10 cellular contexts compared by ENCODE assay signal in the genomic region with DNA sequence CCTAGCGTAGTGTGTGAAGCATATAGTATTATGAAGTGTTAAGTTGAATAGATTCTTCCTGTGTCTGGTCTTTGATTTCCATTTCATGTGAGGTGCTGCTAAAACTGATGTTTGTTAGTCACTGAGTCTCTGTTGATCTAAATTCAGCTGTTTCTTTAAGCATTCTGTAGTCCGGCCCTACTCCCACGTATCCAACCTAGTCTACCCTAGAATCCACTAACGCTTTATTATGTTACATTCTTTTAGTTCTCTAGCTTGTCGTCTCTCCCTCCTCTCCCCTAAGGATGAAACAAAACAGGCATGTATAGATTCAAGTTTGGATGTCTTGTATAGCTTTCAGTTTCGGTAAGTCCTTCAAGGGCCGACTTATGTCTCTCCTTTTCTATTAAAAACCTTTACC. TPM values are rescaled to one million over a fixed set of nuclear protein-coding genes. Genes with fewer than 3 reads are reported as not detected.
A peak's percentile ranks its signal among the peaks of the same experiment; 100 is the strongest.
DNase-seq lines count a peak whose midpoint lies in the region; ATAC-seq, FAIRE-seq and TF ChIP-seq lines count a peak whose summit lies in the region.
"Had no signal": no experiment of that assay in that cellular context is flagged by ENCODE, and none has a peak within 500 bp of the region (broad histone marks: within the 10 kb centered on the region; RNA-seq: fewer than 3 reads in every experiment).

No MANE protein-coding gene starts in this region.

- DNase-seq in GM18507 (ENCODE audit: extremely low spot score, insufficient read length, low read depth): no peak
- DNase-seq in SJSA1 (ENCODE audit: low read depth in 1 of 2, low spot score in 2 of 2): peak in 1 of 2 experiments; percentile 57
- DNase-seq in esophagus squamous epithelium (lab: John Stamatoyannopoulos, UW): no peak
- no peak for DNase-seq in gastrocnemius medialis
- DNase-seq in stimulated activated CD4-positive, alpha-beta T cell treated with anti-CD3 and anti-CD28 coated beads, Interleukin-2, amount 100 ng/mL, for 24 hours: no peak
- DNase-seq in SHP77 (lab: John Stamatoyannopoulos, UW): no peak
- DNase-seq: OCI-M1 had no signal

- no peak for ATAC-seq in gastrocnemius medialis
- ATAC-seq in HG02885 (IDR thresholded peaks at IDR 0.05; ENCODE audit: poor library complexity, unreplicated experiment): no peak
- no peak for ATAC-seq in HG03565 (IDR thresholded peaks at IDR 0.05; ENCODE audit: unreplicated experiment)

- H3K27me3 ChIP-seq in SJSA1 (replicated peaks) (no peaks in the 10 kb centered on the region), esophagus squamous epithelium (no peaks in the 10 kb centered on the region), gastrocnemius medialis (no peaks in the 10 kb centered on the region)

- H3K27ac ChIP-seq in SJSA1 (peak overlapping the region; percentile 91), esophagus squamous epithelium (peak overlapping the region; percentile 71 to 99 (median 98)), gastrocnemius medialis (peak overlapping the region in 3 of 4 donors; percentile 9 to 26 (median 13))

- in situ Hi-C loops in gastrocnemius medialis (cut with MboI; ENCODE audit: low sequenced_read_pairs in 4 of 4): no loop called here

- intact Hi-C loops in esophagus squamous epithelium (cut with DNase I): no loop called here
- intact Hi-C loops in gastrocnemius medialis (cut with DNase I; ENCODE audit: low total_unique reads): no loop called here

- no peak for TF ChIP-seq CTCF in esophagus squamous epithelium (IDR thresholded peaks at IDR 0.05)
- no peak for TF ChIP-seq CTCF in gastrocnemius medialis (IDR thresholded peaks at IDR 0.05 in 4 of 5, conservative IDR thresholded peaks at IDR 0.05 in 1 of 5)

- H3K4me1 ChIP-seq in SJSA1 (replicated peaks): no peaks in the 10 kb centered on the region; the same call in none of the 2 replicates
- peaks cover 0 to 45% (median 5%) of the 10 kb centered on the region in 3 donors for H3K4me1 ChIP-seq in esophagus squamous epithelium
- peaks cover 5 to 21% of the 10 kb centered on the region in 2 donors for H3K4me1 ChIP-seq in gastrocnemius medialis

- FAIRE-seq in GM18507 (lab: Jason Lieb, UNC): peak; percentile 73
- FAIRE-seq: endometrium had no signal

- H3K4me3 ChIP-seq in SJSA1 (peak overlapping the region; percentile 93), esophagus squamous epithelium (peak overlapping the region in 3 of 4 donors; percentile 69 to 94 (median 71)), gastrocnemius medialis (peak overlapping the region in 2 of 4 donors; percentile 5 to 10)

- 25 to 37% methylated on average over 7 of the region's 7 CpGs for WGBS in esophagus squamous epithelium, 2 donors

- H3K9me3 ChIP-seq in SJSA1 (replicated peaks) (no peaks in the 10 kb centered on the region), esophagus squamous epithelium (no peaks in the 10 kb centered on the region), gastrocnemius medialis (no peaks in the 10 kb centered on the region)

- TF ChIP-seq POLR2A in esophagus squamous epithelium (IDR thresholded peaks at IDR 0.05): no peak
- no peak for TF ChIP-seq POLR2A in gastrocnemius medialis (IDR thresholded peaks at IDR 0.05)

- peaks cover 81% of the 10 kb centered on the region for H3K36me3 ChIP-seq in SJSA1
- peaks cover 0 to 46% (median 8%) of the 10 kb centered on the region in 3 donors for H3K36me3 ChIP-seq in esophagus squamous epithelium
- H3K36me3 ChIP-seq in gastrocnemius medialis: peaks cover 0 to 31% of the 10 kb centered on the region in 2 donors

RNA-seq across cellular contexts. Expression of a gene that starts 4.1 kb away (rescaled TPM):
- total RNA-seq in SJSA1 (2014; rRNA removed; shearing (Covaris generic)): 36.1 and 44.3 TPM in 2 replicates
- total RNA-seq in esophagus squamous epithelium (10 to 100 TPM; 20.1 to 38.7 (median 36.5) TPM), gastrocnemius medialis (10 to 100 TPM in 2 of 4 donors, 1 to 10 TPM in 2; 6.8 to 16.2 (median 10.6) TPM)

Comparison
In these comparisons a context has a peak if more than half of its experiments do, and no peak if none do; other contexts are left out.
1. H3K27ac ChIP-seq: peak in every context shown above with its lines; median percentile 98 in esophagus squamous epithelium; 91 in SJSA1; 13 in gastrocnemius medialis.